ENCODE assay signal across 9 cellular contexts in genomic region chr20:41149679-41150131, GRCh38. TPM values are rescaled to one million over a fixed set of nuclear protein-coding genes. Genes with fewer than 3 reads are reported as not detected.
DNase-seq lines count a peak whose midpoint lies in the region; ATAC-seq and TF ChIP-seq lines count a peak whose summit lies in the region.
"Had no signal": no experiment of that assay in that cellular context is flagged by ENCODE, and none has a peak within 500 bp of the region (broad histone marks: within the 10 kb centered on the region; RNA-seq: fewer than 3 reads in every experiment).

No MANE protein-coding gene starts in this region.

- H2AFZ ChIP-seq in GM23248 = no peak overlapping the region

- in situ Hi-C loops in GM23248 (cut with MboI) = no loop called here

- 65 to 66% methylated on average over 6 of the region's 6 CpGs for WGBS in GM23248 (ENCODE audit: low coverage in 1 of 2, low lambda C conversion rate in 2 of 2, missing lambda C conversion rate in 2 of 2), 2 experiments

- H4K20me1 ChIP-seq in GM23248 (ENCODE audit: insufficient read depth) = peaks cover 5% of the 10 kb centered on the region; the same call in 1 of the 2 replicates

- H3K79me2 ChIP-seq in GM23248 (ENCODE audit: insufficient read depth) = peaks cover 100% of the 10 kb centered on the region

- H3K9me3 Mint-ChIP-seq in naive thymus-derived CD8-positive, alpha-beta T cell = no peaks in the 10 kb centered on the region
- H3K9me3 Mint-ChIP-seq: IgD-negative memory B cell had no signal

- H3K4me1 Mint-ChIP-seq in naive thymus-derived CD8-positive, alpha-beta T cell = peaks cover 61 to 99% (median 97%) of the 10 kb centered on the region in 4 donors

- DNase-seq in GM23248 (peak; percentile 71), NCI-H226 (peak; percentile 72), dorsolateral prefrontal cortex (no peak), nucleus accumbens (lab: John Stamatoyannopoulos, UW) (no peak), cerebellar nuclear complex (lab: John Stamatoyannopoulos, UW) (no peak), SK-N-DZ (ENCODE audit: low spot score) (no peak)
- DNase-seq in naive thymus-derived CD8-positive, alpha-beta T cell = no peak

- H3K9me3 ChIP-seq in GM23248 (ENCODE audit: low read depth) = no peaks in the 10 kb centered on the region

- POLR2A ChIA-PET in naive thymus-derived CD8-positive, alpha-beta T cell (lab: Charles Lee) = interaction anchor here (1.1 to 22.6 kb wide), 3 partner anchors 9 to 82 kb away, joined by 3 to 734 read pairs (median 6); partner anchors contain the start of gene PLCG1

- no peaks in the 10 kb centered on the region for H3F3A ChIP-seq in GM23248 (ENCODE audit: insufficient read depth)

- H3K4me3 Mint-ChIP-seq in naive thymus-derived CD8-positive, alpha-beta T cell = peak overlapping the region; percentile 41 to 93 (median 68)
- H3K4me3 Mint-ChIP-seq: IgD-negative memory B cell had no signal

- H3K9ac ChIP-seq in GM23248 = no peak overlapping the region

- intact Hi-C loops in dorsolateral prefrontal cortex (cut with DNase I) = no loop called here

- TF ChIP-seq CTCF in dorsolateral prefrontal cortex (IDR thresholded peaks at IDR 0.05 in 54 of 56, conservative IDR thresholded peaks at IDR 0.05 in 2 of 56; ENCODE audit: low read depth in 1 of 56, partially characterized antibody in 56 of 56) = no peak

- no peaks in the 10 kb centered on the region for H3K27me3 Mint-ChIP-seq in naive thymus-derived CD8-positive, alpha-beta T cell

- H3K27ac ChIP-seq in GM23248 (no peak overlapping the region), dorsolateral prefrontal cortex (peak overlapping the region in 43 of 59 donors; percentile 6 to 99 (median 69))

- no peak overlapping the region for H3K4me2 ChIP-seq in GM23248 (ENCODE audit: unreplicated experiment)

- no peaks in the 10 kb centered on the region for H3K27me3 ChIP-seq in GM23248 (replicated peaks; ENCODE audit: insufficient read depth)
- H3K27me3 ChIP-seq in dorsolateral prefrontal cortex = no peaks in the 10 kb centered on the region

- no peaks in the 10 kb centered on the region for H3K9me2 ChIP-seq in GM23248 (ENCODE audit: insufficient read depth)

- H3K36me3 Mint-ChIP-seq in naive thymus-derived CD8-positive, alpha-beta T cell = peaks cover 0 to 35% (median 0%) of the 10 kb centered on the region in 3 donors

- peaks cover 19% of the 10 kb centered on the region for H3K4me1 ChIP-seq in GM23248 (ENCODE audit: insufficient read depth)

- H3K36me3 ChIP-seq in GM23248 (ENCODE audit: low read depth) = no peaks in the 10 kb centered on the region

- ATAC-seq in naive thymus-derived CD8-positive, alpha-beta T cell = no peak
- ATAC-seq in HG03432 (IDR thresholded peaks at IDR 0.05; ENCODE audit: unreplicated experiment) = no peak

- H3K27ac Mint-ChIP-seq in naive thymus-derived CD8-positive, alpha-beta T cell = peak overlapping the region; percentile 84 to 99 (median 94)

- no peak overlapping the region for H3K4me3 ChIP-seq in GM23248
- H3K4me3 ChIP-seq in dorsolateral prefrontal cortex = no peak overlapping the region

RNA-seq across cellular contexts. Expression of gene PLCG1, which starts 12.4 kb away (rescaled TPM):
- total RNA-seq in GM23248 (2014; rRNA removed; shearing (Covaris generic)) = 29.8 and 32.6 TPM in 2 replicates
- 4.8 and 8.3 TPM in 2 replicates for polyA plus RNA-seq in GM23248 (2016; fragmentation: Nextera tagmentation; extraction: Ambion mirVana)
- total RNA-seq in dorsolateral prefrontal cortex = 100 to 1,000 TPM; 110 to 346 (median 179) TPM
- 100 to 1,000 TPM; 384 to 393 TPM for total RNA-seq in naive thymus-derived CD8-positive, alpha-beta T cell
- polyA plus RNA-seq in naive thymus-derived CD8-positive, alpha-beta T cell = 10 to 100 TPM; 37.4 to 92.5 (median 53.2) TPM
- 137 and 176 TPM in 2 replicates for polyA plus RNA-seq in SK-N-DZ (2014; cell fraction: cytosol; rRNA removed)
- 1,191 and 1,360 TPM in 2 replicates for polyA plus RNA-seq in SK-N-DZ (2014; cell fraction: nucleus; rRNA removed)

Comparison
In these comparisons a context has a peak if more than half of its experiments do, and no peak if none do; other contexts are left out.
1. DNase-seq: peak in GM23248 (single experiment) and NCI-H226 (single experiment); none in dorsolateral prefrontal cortex (0 of 10), naive thymus-derived CD8-positive, alpha-beta T cell (0 of 10), nucleus accumbens (0 of 56), cerebellar nuclear complex (0 of 2) and SK-N-DZ (single experiment).